In genomic region chr17:20955437-20956323, GRCh38 we compare ENCODE assay signal across 11 cellular contexts.
DNase-seq lines count a peak whose midpoint lies in the region; ATAC-seq, FAIRE-seq and TF ChIP-seq lines count a peak whose summit lies in the region.
"Had no signal": no experiment of that assay in that cellular context is flagged by ENCODE, and none has a peak within 500 bp of the region (broad histone marks: within the 10 kb centered on the region; RNA-seq: fewer than 3 reads in every experiment).

No MANE protein-coding gene starts in this region.

- H3K27me3 Mint-ChIP-seq in activated CD4-positive, alpha-beta T cell treated with anti-CD3 and anti-CD28 coated beads, Interleukin-2, amount 10 ng/mL, durations not matched to agents 24 days and 14 days = peaks cover 23% of the 10 kb centered on the region

- no peak overlapping the region for H3K27ac Mint-ChIP-seq in activated CD4-positive, alpha-beta T cell treated with anti-CD3 and anti-CD28 coated beads, Interleukin-2, amount 10 ng/mL, durations not matched to agents 24 days and 14 days
- H3K27ac Mint-ChIP-seq: B cell had no signal

- H3K27me3 ChIP-seq in adrenal gland (no peaks in the 10 kb centered on the region), heart left ventricle (peaks cover 0 to 4% (median 0%) of the 10 kb centered on the region in 9 donors), pancreas (no peaks in the 10 kb centered on the region)

- no peak overlapping the region for H3K4me3 Mint-ChIP-seq in activated CD4-positive, alpha-beta T cell treated with anti-CD3 and anti-CD28 coated beads, Interleukin-2, amount 10 ng/mL, durations not matched to agents 24 days and 14 days
- H3K4me3 Mint-ChIP-seq: B cell had no signal

- H3K9me3 Mint-ChIP-seq in activated CD4-positive, alpha-beta T cell treated with anti-CD3 and anti-CD28 coated beads, Interleukin-2, amount 10 ng/mL, durations not matched to agents 24 days and 14 days = no peaks in the 10 kb centered on the region

- intact Hi-C loops in adrenal gland (cut with DNase I) = no loop called here
- intact Hi-C loops in heart left ventricle (cut with DNase I) = no loop called here
- intact Hi-C loops in pancreas (cut with DNase I) = no loop called here
- intact Hi-C loops in activated CD4-positive, alpha-beta T cell treated with anti-CD3 and anti-CD28 coated beads, Interleukin-2, amount 10 ng/mL, durations not matched to agents 24 days and 14 days (cut with micrococcal nuclease) = no loop called here

- peak overlapping the region in 4 of 5 donors; percentile 38 to 76 (median 66) for H3K27ac ChIP-seq in adrenal gland
- H3K27ac ChIP-seq in heart left ventricle = peak overlapping the region in 8 of 12 donors; percentile 47 to 66 (median 56)
- peak overlapping the region in 2 of 4 donors; percentile 37 to 56 for H3K27ac ChIP-seq in pancreas

- ATAC-seq in heart left ventricle (peak; percentile 47 to 92 (median 86)), pancreas (peak; percentile 53 to 88 (median 81))

- FAIRE-seq in pancreas (lab: Jason Lieb, UNC) = peak; percentile 95

- peaks cover 14 to 15% of the 10 kb centered on the region in 2 donors for H3K4me1 ChIP-seq in adrenal gland (replicated peaks in 1 of 2)
- H3K4me1 ChIP-seq in heart left ventricle = peaks cover 0 to 16% (median 0%) of the 10 kb centered on the region in 12 donors
- peaks cover 6 to 13% (median 9%) of the 10 kb centered on the region in 3 donors for H3K4me1 ChIP-seq in pancreas

- H3K4me3 ChIP-seq in adrenal gland (peak overlapping the region in 1 of 4 donors; percentile 4), heart left ventricle (peak overlapping the region in 1 of 12 donors; percentile 20), pancreas (no peak overlapping the region)

- TF ChIP-seq POLR2A in adrenal gland (IDR thresholded peaks at IDR 0.05) (no peak), heart left ventricle (IDR thresholded peaks at IDR 0.05) (no peak)

- no peak for TF ChIP-seq CTCF in adrenal gland (IDR thresholded peaks at IDR 0.05)
- no peak for TF ChIP-seq CTCF in heart left ventricle (IDR thresholded peaks at IDR 0.05)
- TF ChIP-seq CTCF in pancreas (IDR thresholded peaks at IDR 0.05) = no peak

- 39 to 62% (median 51%) methylated on average over 6 of the region's 6 CpGs for WGBS in adrenal gland, 4 donors
- 46 to 54% (median 52%) methylated on average over 6 of the region's 6 CpGs for WGBS in heart left ventricle, 4 donors
- 47 to 52% methylated on average over 6 of the region's 6 CpGs for WGBS in pancreas, 2 donors

- DNase-seq in EH (ENCODE audit: low read depth) = peak; percentile 57
- DNase-seq in adrenal gland = peak in 4 of 7 donors; percentile 40 to 63 (median 51)
- peak in 1 of 5 donors; percentile 45 for DNase-seq in heart left ventricle
- DNase-seq in pancreas = no peak
- DNase-seq in epidermal melanocyte (ENCODE audit: insufficient read length, low spot score) = no peak
- DNase-seq in HUDEP-2 (lab: John Stamatoyannopoulos, UW; ENCODE audit: unreplicated experiment in 76 of 76) = no peak
- no peak for DNase-seq in activated CD4-positive, alpha-beta T cell treated with anti-CD3 and anti-CD28 coated beads, Interleukin-2, amount 10 ng/mL, durations not matched to agents 24 days and 14 days
- DNase-seq in NCI-H1048 (lab: John Stamatoyannopoulos, UW) = no peak
- DNase-seq: activated CD4-positive, alpha-beta T cell treated with anti-CD3 and anti-CD28 coated beads, Interleukin-2, amount 50 U/mL, for 48 hours; NCI-H187 had no signal

- H3K4me1 Mint-ChIP-seq in activated CD4-positive, alpha-beta T cell treated with anti-CD3 and anti-CD28 coated beads, Interleukin-2, amount 10 ng/mL, durations not matched to agents 24 days and 14 days = no peaks in the 10 kb centered on the region
- H3K4me1 Mint-ChIP-seq: B cell had no signal

- H3K9me3 ChIP-seq in adrenal gland (replicated peaks in 1 of 3) (no peaks in the 10 kb centered on the region), heart left ventricle (no peaks in the 10 kb centered on the region), pancreas (no peaks in the 10 kb centered on the region)

- H3K36me3 Mint-ChIP-seq in activated CD4-positive, alpha-beta T cell treated with anti-CD3 and anti-CD28 coated beads, Interleukin-2, amount 10 ng/mL, durations not matched to agents 24 days and 14 days (ENCODE audit: low read depth) = no peaks in the 10 kb centered on the region

- no peaks in the 10 kb centered on the region for H3K36me3 ChIP-seq in adrenal gland (replicated peaks in 1 of 2)
- no peaks in the 10 kb centered on the region for H3K36me3 ChIP-seq in heart left ventricle
- H3K36me3 ChIP-seq in pancreas = no peaks in the 10 kb centered on the region

Comparison
In these comparisons a context has a peak if more than half of its experiments do, and no peak if none do; other contexts are left out.
1. DNase-seq: peak in EH (single experiment) and adrenal gland (4 of 7); none in pancreas (0 of 6), epidermal melanocyte (single experiment), HUDEP-2 (0 of 76), activated CD4-positive, alpha-beta T cell treated with anti-CD3 and anti-CD28 coated beads, Interleukin-2, amount 10 ng/mL, durations not matched to agents 24 days and 14 days (single experiment) and NCI-H1048 (single experiment).